In the genomic region with DNA sequence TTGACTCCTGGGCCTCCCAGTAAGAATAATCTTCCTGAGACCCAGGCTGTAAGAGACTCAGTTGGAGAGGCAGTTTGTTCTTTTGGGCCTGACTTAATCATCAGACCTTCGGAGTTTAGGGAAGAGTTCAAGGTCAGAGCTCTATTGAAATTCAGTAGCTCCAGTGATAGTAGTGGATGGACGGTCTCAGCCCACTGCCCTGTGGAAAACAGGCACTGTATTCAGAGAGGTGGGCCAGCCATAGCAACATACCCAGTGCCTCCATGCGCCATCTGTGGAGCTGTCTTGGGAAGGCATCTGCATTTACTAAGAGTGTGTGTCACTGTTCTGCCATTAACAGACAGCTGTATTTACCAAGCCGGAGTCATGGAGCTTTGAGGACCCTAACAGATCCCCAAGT, we compare ENCODE assay signal across 2 cellular contexts.
TF ChIP-seq lines count a peak whose summit lies in the region.

No MANE protein-coding gene starts in this region.

TF ChIP-seq in IMR-90, 13 proteins besides CTCF, POLR2A, EP300 and RAD21:
- no peak for TF ChIP-seq MAZ (IDR thresholded peaks at IDR 0.05; ENCODE audit: borderline replicate concordance, low read depth, low read length)
- no peak for TF ChIP-seq MXI1 (IDR thresholded peaks at IDR 0.05; ENCODE audit: borderline replicate concordance, low read depth, low read length)
- no peak for TF ChIP-seq NFE2L2 (IDR thresholded peaks at IDR 0.05; ENCODE audit: low read depth, low read length)
- no peak for TF ChIP-seq RCOR1 (IDR thresholded peaks at IDR 0.05; ENCODE audit: insufficient replicate concordance, low read length)
- no peak for TF ChIP-seq RFX5 (IDR thresholded peaks at IDR 0.05; ENCODE audit: low read depth, low read length)
- TF ChIP-seq CEBPB (IDR thresholded peaks at IDR 0.05; ENCODE audit: low read depth, low read length) = no peak
- no peak for TF ChIP-seq FOS (IDR thresholded peaks at IDR 0.05; ENCODE audit: low read depth, low read length)
- TF ChIP-seq BHLHE40 (IDR thresholded peaks at IDR 0.05; ENCODE audit: low read depth, low read length) = no peak

TF ChIP-seq in H1, 55 proteins besides CTCF, POLR2A, EP300 and RAD21:
- TF ChIP-seq KDM4A (IDR thresholded peaks at IDR 0.05; ENCODE audit: low read depth, low read length, severe bottlenecking) (no peak), GABPA (IDR thresholded peaks at IDR 0.05; ENCODE audit: borderline replicate concordance, insufficient read depth, low read length) (no peak), CTBP2 (IDR thresholded peaks at IDR 0.05; ENCODE audit: borderline replicate concordance, insufficient read depth, insufficient read length, low read length) (no peak), CBX8 (IDR thresholded peaks at IDR 0.05; ENCODE audit: borderline replicate concordance, low read depth, low read length) (no peak), GTF2F1 (IDR thresholded peaks at IDR 0.05; ENCODE audit: borderline replicate concordance, low read depth, low read length) (no peak)
